In genomic region chr2:107072150-107072940, GRCh38 we compare ENCODE assay signal across 28 cellular contexts.
A peak's percentile ranks its signal among the peaks of the same experiment; 100 is the strongest.
DNase-seq lines count a peak whose midpoint lies in the region; ATAC-seq, FAIRE-seq and TF ChIP-seq lines count a peak whose summit lies in the region.
"Had no signal": no experiment of that assay in that cellular context is flagged by ENCODE, and none has a peak within 500 bp of the region (broad histone marks: within the 10 kb centered on the region; RNA-seq: fewer than 3 reads in every experiment).

No MANE protein-coding gene starts in this region.

- H3K4me1 Mint-ChIP-seq in GM23338: peaks cover 2% of the 10 kb centered on the region; the same call in 2 of the 3 replicates
- H3K4me1 Mint-ChIP-seq: naive thymus-derived CD8-positive, alpha-beta T cell had no signal

- peak overlapping the region; percentile 2 to 46 (median 22); a peak in 13 of 22 replicates for H3K4me2 ChIP-seq in BLaER1 treated with 17β-estradiol and CSF1 and Interleukin-3, amounts not matched to agents 10 nM and 100 nM
- H3K4me2 ChIP-seq in keratinocyte (ENCODE audit: control insufficient read depth, extremely low read depth, insufficient read depth, low read depth, low read length) (no peak overlapping the region), GM23338 (no peak overlapping the region)
- H3K4me2 ChIP-seq: A549, KMS-11 had no signal

- peak overlapping the region; percentile 20 for H2AFZ ChIP-seq in keratinocyte (ENCODE audit: control insufficient read depth, low read length)
- H2AFZ ChIP-seq in GM23338: no peak overlapping the region
- H2AFZ ChIP-seq: parathyroid adenoma had no signal

- DNase-seq in KBM-7 (peak; percentile 0), brain microvascular endothelial cell (peak; percentile 33), keratinocyte (ENCODE audit: low read depth, low spot score) (no peak), medulla oblongata (ENCODE audit: extremely low spot score) (no peak), GM23338 (ENCODE audit: low spot score) (no peak)
- DNase-seq: activated CD4-positive, alpha-beta memory T cell treated with anti-CD3 and anti-CD28 coated beads for 36 hours; activated naive CD4-positive, alpha-beta T cell treated with Interleukin-2 at 50 U/mL for 16 hours; activated T-cell treated with anti-CD3 and anti-CD28 coated beads for 4 hours; anterior cingulate cortex; C1 segment of cervical spinal cord; effector memory CD8-positive, alpha-beta T cell; naive thymus-derived CD8-positive, alpha-beta T cell; NCI-H1092; NCI-H2029 treated with DMSO at 0.1 percent for 48 hours; NCI-H510A; stimulated activated CD4-positive, alpha-beta T cell treated with anti-CD3 and anti-CD28 coated beads, Interleukin-2, amount 100 ng/mL, for 24 hours; upper lobe of left lung had no signal

- peaks cover 0 to 8% (median 7%) of the 10 kb centered on the region in 10 experiments; a peak in 10 of 20 replicates for H3K4me1 ChIP-seq in BLaER1 treated with 17β-estradiol and CSF1 and Interleukin-3, amounts not matched to agents 10 nM and 100 nM
- H3K4me1 ChIP-seq in keratinocyte (ENCODE audit: control insufficient read depth, extremely low read depth, insufficient read depth, low read length) (no peaks in the 10 kb centered on the region), GM23338 (ENCODE audit: insufficient read depth) (peaks cover 1% of the 10 kb centered on the region; the same call in 1 of the 2 replicates)
- H3K4me1 ChIP-seq: parathyroid adenoma, upper lobe of left lung had no signal

- H3K9ac ChIP-seq in BLaER1 treated with 17β-estradiol and CSF1 and Interleukin-3, amounts not matched to agents 10 nM and 100 nM: no peak overlapping the region
- no peak overlapping the region for H3K9ac ChIP-seq in keratinocyte (ENCODE audit: control insufficient read depth, extremely low read depth, insufficient read depth, low read length)
- H3K9ac ChIP-seq: KMS-11, parathyroid adenoma had no signal

- no peaks in the 10 kb centered on the region for H3K9me3 Mint-ChIP-seq in GM23338
- H3K9me3 Mint-ChIP-seq: activated CD4-positive, alpha-beta memory T cell treated with anti-CD3 and anti-CD28 coated beads for 36 hours had no signal

- TF ChIP-seq CTCF in brain microvascular endothelial cell (IDR thresholded peaks at IDR 0.05; ENCODE audit: low read depth, low read length, missing control alignments) (no peak), keratinocyte (optimal IDR thresholded peaks at IDR 0.05 in 1 of 3, IDR thresholded peaks at IDR 0.05 in 1 of 3, conservative IDR thresholded peaks at IDR 0.05 in 1 of 3; ENCODE audit: extremely low read depth in 1 of 3, insufficient read depth in 2 of 3, low read length in 3 of 3) (no peak), GM23338 (conservative IDR thresholded peaks at IDR 0.05; ENCODE audit: low read depth in 2 of 2) (no peak)

- H3K4me3 Mint-ChIP-seq in GM23338: no peak overlapping the region
- H3K4me3 Mint-ChIP-seq: activated CD4-positive, alpha-beta memory T cell treated with anti-CD3 and anti-CD28 coated beads for 36 hours; effector memory CD8-positive, alpha-beta T cell; naive thymus-derived CD8-positive, alpha-beta T cell; stimulated activated naive CD8-positive, alpha-beta T cell treated with anti-CD3 and anti-CD28 coated beads, Interleukin-15, Interleukin-2, amounts not matched to agents 100 ng/mL and 50 ng/mL, for 24 hours had no signal

- no peak overlapping the region for H3K27ac ChIP-seq in BLaER1 treated with 17β-estradiol and CSF1 and Interleukin-3, amounts not matched to agents 10 nM and 100 nM
- no peak overlapping the region for H3K27ac ChIP-seq in brain microvascular endothelial cell
- H3K27ac ChIP-seq in keratinocyte (ENCODE audit: control insufficient read depth, insufficient read depth, low read length): no peak overlapping the region
- no peak overlapping the region for H3K27ac ChIP-seq in GM23338 (ENCODE audit: low read depth)
- H3K27ac ChIP-seq: A549, KMS-11, parathyroid adenoma, upper lobe of left lung had no signal

- peaks cover 4% of the 10 kb centered on the region; the same call in 1 of the 2 replicates for H3K9me2 ChIP-seq in GM23338 (ENCODE audit: insufficient read depth)

- H3K9me3 ChIP-seq in BLaER1 treated with 17β-estradiol and CSF1 and Interleukin-3, amounts not matched to agents 10 nM and 100 nM (replicated peaks in 1 of 11): no peaks in the 10 kb centered on the region
- H3K9me3 ChIP-seq in keratinocyte (ENCODE audit: control insufficient read depth, low read depth, low read length): no peaks in the 10 kb centered on the region
- H3K9me3 ChIP-seq: A549, upper lobe of left lung had no signal

- peaks cover 3% of the 10 kb centered on the region for H3K27me3 Mint-ChIP-seq in GM23338 (ENCODE audit: insufficient read depth, low read depth, poor library complexity)
- H3K27me3 Mint-ChIP-seq: activated CD4-positive, alpha-beta memory T cell treated with anti-CD3 and anti-CD28 coated beads for 36 hours; effector memory CD8-positive, alpha-beta T cell; stimulated activated naive CD8-positive, alpha-beta T cell treated with anti-CD3 and anti-CD28 coated beads, Interleukin-15, Interleukin-2, amounts not matched to agents 100 ng/mL and 50 ng/mL, for 24 hours had no signal

- no peak overlapping the region for H3K4me3 ChIP-seq in BLaER1 treated with 17β-estradiol and CSF1 and Interleukin-3, amounts not matched to agents 10 nM and 100 nM
- H3K4me3 ChIP-seq in brain microvascular endothelial cell (ENCODE audit: low read depth, low read length) (no peak overlapping the region), keratinocyte (ENCODE audit: control insufficient read depth in 2 of 3, extremely low read depth in 1 of 3, insufficient read depth in 2 of 3, low read depth in 1 of 3, low read length in 3 of 3) (no peak overlapping the region), GM23338 (no peak overlapping the region)
- H3K4me3 ChIP-seq: A549, upper lobe of left lung had no signal

- H3K27me3 ChIP-seq in BLaER1 treated with 17β-estradiol and CSF1 and Interleukin-3, amounts not matched to agents 10 nM and 100 nM: no peaks in the 10 kb centered on the region
- H3K27me3 ChIP-seq in brain microvascular endothelial cell (replicated peaks) (no peaks in the 10 kb centered on the region), keratinocyte (ENCODE audit: control insufficient read depth, extremely low read depth, insufficient read depth, low read length) (no peaks in the 10 kb centered on the region), GM23338 (ENCODE audit: insufficient read depth) (no peaks in the 10 kb centered on the region)
- H3K27me3 ChIP-seq: upper lobe of left lung had no signal

- no peaks in the 10 kb centered on the region for H3K36me3 Mint-ChIP-seq in GM23338 (ENCODE audit: low read depth)
- H3K36me3 Mint-ChIP-seq: activated CD4-positive, alpha-beta memory T cell treated with anti-CD3 and anti-CD28 coated beads for 36 hours; naive thymus-derived CD8-positive, alpha-beta T cell had no signal

- H3K27ac Mint-ChIP-seq in GM23338: no peak overlapping the region
- H3K27ac Mint-ChIP-seq: activated CD4-positive, alpha-beta memory T cell treated with anti-CD3 and anti-CD28 coated beads for 36 hours; effector memory CD8-positive, alpha-beta T cell; naive thymus-derived CD8-positive, alpha-beta T cell; stimulated activated naive CD8-positive, alpha-beta T cell treated with anti-CD3 and anti-CD28 coated beads, Interleukin-15, Interleukin-2, amounts not matched to agents 100 ng/mL and 50 ng/mL, for 24 hours had no signal

- FAIRE-seq in keratinocyte (lab: Jason Lieb, UNC): no peak
- FAIRE-seq: A549, D721Med, islet of Langerhans had no signal

- no peaks in the 10 kb centered on the region for H3K36me3 ChIP-seq in BLaER1 treated with 17β-estradiol and CSF1 and Interleukin-3, amounts not matched to agents 10 nM and 100 nM
- no peaks in the 10 kb centered on the region for H3K36me3 ChIP-seq in brain microvascular endothelial cell (replicated peaks)
- H3K36me3 ChIP-seq in keratinocyte (ENCODE audit: control insufficient read depth in 2 of 2, extremely low read depth in 1 of 2, insufficient read depth in 2 of 2, low read length in 2 of 2): no peaks in the 10 kb centered on the region
- H3K36me3 ChIP-seq in GM23338 (ENCODE audit: insufficient read depth): no peaks in the 10 kb centered on the region
- H3K36me3 ChIP-seq: upper lobe of left lung had no signal

- no peaks in the 10 kb centered on the region for H3K9me1 ChIP-seq in keratinocyte (ENCODE audit: control insufficient read depth, extremely low read depth, insufficient read depth, low read length)

- H4K20me1 ChIP-seq in BLaER1 treated with 17β-estradiol and CSF1 and Interleukin-3, amounts not matched to agents 10 nM and 100 nM: no peaks in the 10 kb centered on the region
- H4K20me1 ChIP-seq in keratinocyte (ENCODE audit: control insufficient read depth, extremely low read depth, insufficient read depth, low read length): no peaks in the 10 kb centered on the region
- H4K20me1 ChIP-seq in GM23338 (replicated peaks; ENCODE audit: insufficient read depth): no peaks in the 10 kb centered on the region

- H3F3A ChIP-seq in GM23338 (replicated peaks; ENCODE audit: low read depth): no peaks in the 10 kb centered on the region

- dilution Hi-C loops in keratinocyte (cut with MboI; ENCODE audit: extremely low pct_ligation_motif_present, low sequenced_read_pairs): no loop called here

- in situ Hi-C loops in KBM-7 (cut with MboI; ENCODE audit: low pct_unique_long_range_greater_than_20kb, low sequenced_read_pairs): no loop called here
- in situ Hi-C loops in brain microvascular endothelial cell (cut with HindIII; ENCODE audit: low pct_ligation_motif_present, low sequenced_read_pairs): no loop called here

- H3K79me2 ChIP-seq in keratinocyte (ENCODE audit: control insufficient read depth, insufficient read depth, low read length): no peaks in the 10 kb centered on the region
- no peaks in the 10 kb centered on the region for H3K79me2 ChIP-seq in GM23338 (replicated peaks; ENCODE audit: insufficient read depth)
- H3K79me2 ChIP-seq: parathyroid adenoma had no signal

- ATAC-seq in GM23338 (no peak), HG03442 (IDR thresholded peaks at IDR 0.05; ENCODE audit: unreplicated experiment) (no peak), GM21528 (IDR thresholded peaks at IDR 0.05; ENCODE audit: low FRiP score, unreplicated experiment) (no peak)
- ATAC-seq: A549; effector memory CD8-positive, alpha-beta T cell; HCT116; naive thymus-derived CD8-positive, alpha-beta T cell; Right ventricle myocardium inferior had no signal

TF ChIP-seq in GM23338, 12 proteins besides CTCF, POLR2A, EP300 and RAD21:
- TF ChIP-seq EZH2phosphoT487 (IDR thresholded peaks at IDR 0.05; ENCODE audit: unreplicated experiment) (no peak), CREB1 (CRISPR knock-in tag; IDR thresholded peaks at IDR 0.05; ENCODE audit: low read depth) (no peak)
TF ChIP-seq in GM23338: peak in this region for 0.

Comparison
In these comparisons a context has a peak if more than half of its experiments do, and no peak if none do; other contexts are left out.
1. H3K4me2 ChIP-seq: peak in BLaER1 treated with 17β-estradiol and CSF1 and Interleukin-3, amounts not matched to agents 10 nM and 100 nM (11 of 11); none in keratinocyte (single experiment) and GM23338 (single experiment).
2. DNase-seq: peak in KBM-7 (single experiment) and brain microvascular endothelial cell (single experiment); none in keratinocyte (single experiment), medulla oblongata (single experiment) and GM23338 (single experiment).